Comparison of ENCODE assay signal across 13 cellular contexts in the genomic region with DNA sequence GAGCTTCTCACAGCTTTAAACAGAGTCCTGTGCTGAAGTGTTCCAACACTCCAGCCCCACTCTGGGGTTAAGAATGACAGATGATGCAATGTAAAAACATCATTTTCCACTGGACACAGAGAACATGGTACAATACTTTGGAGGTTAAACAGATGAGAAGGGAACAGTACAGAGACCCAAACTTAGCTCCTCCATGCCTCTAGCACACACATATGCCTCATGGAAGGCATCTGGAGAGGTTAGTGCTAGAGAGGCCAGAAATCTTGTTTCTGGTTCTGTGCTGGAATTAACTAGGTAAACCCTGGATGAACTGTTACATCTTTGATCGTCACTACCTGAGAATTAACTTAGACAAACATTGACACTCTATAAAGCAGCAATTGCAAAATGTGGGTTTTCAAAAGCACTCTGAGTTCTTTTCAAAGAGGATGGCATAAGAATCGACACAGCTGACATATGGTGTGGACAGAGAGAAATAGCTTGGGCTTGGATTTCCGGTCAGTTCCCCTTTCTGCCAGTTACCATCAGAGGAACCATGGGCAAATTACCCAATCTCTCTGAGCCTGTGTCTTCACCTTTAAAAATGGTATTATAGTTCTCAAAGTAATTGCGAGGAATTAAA.
DNase-seq lines count a peak whose midpoint lies in the region; ATAC-seq, FAIRE-seq and TF ChIP-seq lines count a peak whose summit lies in the region.
"Had no signal": no experiment of that assay in that cellular context is flagged by ENCODE, and none has a peak within 500 bp of the region (broad histone marks: within the 10 kb centered on the region; RNA-seq: fewer than 3 reads in every experiment).

No MANE protein-coding gene starts in this region.

- FAIRE-seq in islet of Langerhans (lab: Jason Lieb, UNC): peak; percentile 82
- FAIRE-seq: colon had no signal

- H3K27me3 Mint-ChIP-seq in HFFc6 (ENCODE audit: insufficient read depth) (no peaks in the 10 kb centered on the region; the same call in 1 of the 2 replicates), brain (no peaks in the 10 kb centered on the region)

- TF ChIP-seq CTCF in HFFc6 (IDR thresholded peaks at IDR 0.05): no peak
- no peak for TF ChIP-seq CTCF in brain (conservative IDR thresholded peaks at IDR 0.05)

- H3K4me3 Mint-ChIP-seq in HFFc6: no peak overlapping the region
- no peak overlapping the region for H3K4me3 Mint-ChIP-seq in brain
- H3K4me3 Mint-ChIP-seq: CD4-positive, alpha-beta T cell had no signal

- no peaks in the 10 kb centered on the region for H3K27me3 ChIP-seq in skeletal muscle tissue (ENCODE audit: control insufficient read depth in 3 of 3, insufficient read depth in 3 of 3, low read length in 3 of 3)

- H3K27ac Mint-ChIP-seq in HFFc6: peak overlapping the region; percentile 30
- H3K27ac Mint-ChIP-seq in brain: peak overlapping the region in 3 of 5 experiments; percentile 2 to 26 (median 11)
- H3K27ac Mint-ChIP-seq: CD4-positive, alpha-beta T cell had no signal

- no peak overlapping the region for H3K9ac ChIP-seq in skeletal muscle tissue (ENCODE audit: low read depth in 1 of 3, low read length in 3 of 3)

- no peaks in the 10 kb centered on the region; the same call in 1 of the 2 replicates for H3K36me3 Mint-ChIP-seq in HFFc6 (ENCODE audit: low read depth)
- H3K36me3 Mint-ChIP-seq in brain: no peaks in the 10 kb centered on the region

- ATAC-seq in HG03095 (IDR thresholded peaks at IDR 0.05; ENCODE audit: unreplicated experiment): no peak

- H3K9me3 Mint-ChIP-seq in HFFc6 (no peaks in the 10 kb centered on the region), brain (no peaks in the 10 kb centered on the region)
- H3K9me3 Mint-ChIP-seq: CD4-positive, alpha-beta T cell had no signal

- H3K4me1 Mint-ChIP-seq in HFFc6 (ENCODE audit: low read depth) (peaks cover 34% of the 10 kb centered on the region), brain (peaks cover 21% of the 10 kb centered on the region)

- DNase-seq in HFFc6: no peak
- DNase-seq in cerebellar cortex (ENCODE audit: low spot score): no peak
- no peak for DNase-seq in NCI-H1694 treated with DMSO at 0.1 percent for 48 hours (lab: John Stamatoyannopoulos, UW)
- DNase-seq in NCI-H2081 treated with DMSO at 0.1 percent for 48 hours (lab: John Stamatoyannopoulos, UW): no peak
- DNase-seq: activated T-cell treated with anti-CD3 and anti-CD28 coated beads, Interleukin-2, amount 50 U/mL, for 48 hours; CD4-positive, alpha-beta T cell; mammary epithelial cell; RPMI8226 had no signal

- H3K36me3 ChIP-seq in skeletal muscle tissue (ENCODE audit: control insufficient read depth in 3 of 3, insufficient read depth in 3 of 3, low read length in 3 of 3): no peaks in the 10 kb centered on the region

- H3K9me3 ChIP-seq in skeletal muscle tissue (ENCODE audit: control insufficient read depth in 3 of 3, low read length in 3 of 3): no peaks in the 10 kb centered on the region

- H3K27ac ChIP-seq in skeletal muscle tissue (ENCODE audit: low read depth, low read length): peak overlapping the region; percentile 51

- H3K4me1 ChIP-seq in skeletal muscle tissue (ENCODE audit: control insufficient read depth in 3 of 3, insufficient read depth in 3 of 3, low read length in 3 of 3): peaks cover 9 to 49% (median 30%) of the 10 kb centered on the region in 3 donors

- no peak overlapping the region for H3K4me3 ChIP-seq in skeletal muscle tissue (ENCODE audit: low read length in 3 of 3)
